Comparison of ENCODE assay signal across 8 cellular contexts in genomic region chr3:132034486-132035464, GRCh38.
DNase-seq lines count a peak whose midpoint lies in the region; ATAC-seq and TF ChIP-seq lines count a peak whose summit lies in the region.

Gene CPNE4, minus strand, starts transcription at chr3:132035014.

- H3K4me1 Mint-ChIP-seq in T-helper 1 cell treated with Interleukin-12 subunit alpha and Interleukin-12 subunit beta and Interleukin-4 antibody, amounts not matched to agents 30 μg/mL and 1 μg/mL, for 36 hours (ENCODE audit: low read depth): peaks cover 4% of the 10 kb centered on the region

- H3K27ac Mint-ChIP-seq in T-helper 1 cell treated with Interleukin-12 subunit alpha and Interleukin-12 subunit beta and Interleukin-4 antibody, amounts not matched to agents 30 μg/mL and 1 μg/mL, for 36 hours: no peak within 1 kb of the TSS

- peak within 1 kb of the TSS; percentile 39 for H3K4me3 Mint-ChIP-seq in T-helper 1 cell treated with Interleukin-12 subunit alpha and Interleukin-12 subunit beta and Interleukin-4 antibody, amounts not matched to agents 30 μg/mL and 1 μg/mL, for 36 hours

- peaks cover 56% of the 10 kb centered on the region for H3K27me3 Mint-ChIP-seq in T-helper 1 cell treated with Interleukin-12 subunit alpha and Interleukin-12 subunit beta and Interleukin-4 antibody, amounts not matched to agents 30 μg/mL and 1 μg/mL, for 36 hours (ENCODE audit: low read depth)

- ATAC-seq in HG02870 (IDR thresholded peaks at IDR 0.05; ENCODE audit: unreplicated experiment) (peak; percentile 44), GM19324 (IDR thresholded peaks at IDR 0.05; ENCODE audit: low FRiP score, unreplicated experiment) (no peak)

- TF ChIP-seq CTCF in GM10266 (IDR thresholded peaks at IDR 0.05; ENCODE audit: control insufficient read depth, insufficient read depth, low read depth, missing control alignments): peak; percentile 59

- H3K9me3 Mint-ChIP-seq in T-helper 1 cell treated with Interleukin-12 subunit alpha and Interleukin-12 subunit beta and Interleukin-4 antibody, amounts not matched to agents 30 μg/mL and 1 μg/mL, for 36 hours: no peaks in the 10 kb centered on the region

- H3K36me3 Mint-ChIP-seq in T-helper 1 cell treated with Interleukin-12 subunit alpha and Interleukin-12 subunit beta and Interleukin-4 antibody, amounts not matched to agents 30 μg/mL and 1 μg/mL, for 36 hours (ENCODE audit: low read depth): no peaks in the 10 kb centered on the region

- peak; percentile 82 for DNase-seq in GM10266 (ENCODE audit: extremely low spot score)
- peak; percentile 71 for DNase-seq in NCI-H1694 (lab: John Stamatoyannopoulos, UW)
- DNase-seq in astrocyte of the hippocampus (ENCODE audit: low read depth, low spot score): peak; percentile 95
- peak; percentile 51 to 61 for DNase-seq in hippocampal formation (lab: John Stamatoyannopoulos, UW)
- DNase-seq in retina: peak; percentile 96
